8 cellular contexts compared by ENCODE assay signal in genomic region chr1:32702599-32703478, GRCh38. TPM values are rescaled to one million over a fixed set of nuclear protein-coding genes. Genes with fewer than 3 reads are reported as not detected.
A peak's percentile ranks its signal among the peaks of the same experiment; 100 is the strongest.
DNase-seq lines count a peak whose midpoint lies in the region; ATAC-seq and TF ChIP-seq lines count a peak whose summit lies in the region.

TSS of gene SYNC (minus strand) at chr1:32702770. CDS start at chr1:32702660, 110 bp downstream.

- H3K4me3 ChIP-seq in duodenal mucosa (ENCODE audit: low read depth in 1 of 2, low read length in 2 of 2) (peak within 1 kb of the TSS; percentile 66 to 77), stomach smooth muscle (ENCODE audit: low read length in 2 of 2) (peak within 1 kb of the TSS; percentile 76 to 85)

- H3K9me3 ChIP-seq in duodenal mucosa (ENCODE audit: control insufficient read depth in 1 of 2, low read length in 2 of 2) (no peaks in the 10 kb centered on the region), stomach smooth muscle (ENCODE audit: control insufficient read depth in 2 of 2, low read length in 2 of 2) (no peaks in the 10 kb centered on the region)

- H3K36me3 ChIP-seq in duodenal mucosa (ENCODE audit: control insufficient read depth in 1 of 2, insufficient read depth in 2 of 2, low read length in 2 of 2): no peaks in the 10 kb centered on the region
- H3K36me3 ChIP-seq in stomach smooth muscle (ENCODE audit: control insufficient read depth in 2 of 2, insufficient read depth in 2 of 2, low read length in 2 of 2): no peaks in the 10 kb centered on the region

- H3K9ac ChIP-seq in duodenal mucosa (ENCODE audit: low read depth in 1 of 2, low read length in 2 of 2): peak within 1 kb of the TSS; percentile 69 to 71
- peak within 1 kb of the TSS; percentile 72 to 84 for H3K9ac ChIP-seq in stomach smooth muscle (ENCODE audit: low read length in 2 of 2)

- no peak for TF ChIP-seq CTCF in RWPE1 (conservative IDR thresholded peaks at IDR 0.05; ENCODE audit: low read depth)

- H3K4me1 ChIP-seq in duodenal mucosa (ENCODE audit: control insufficient read depth in 1 of 2, insufficient read depth in 2 of 2, low read length in 2 of 2): peaks cover 20 to 30% of the 10 kb centered on the region in 2 donors
- H3K4me1 ChIP-seq in stomach smooth muscle (ENCODE audit: control insufficient read depth, insufficient read depth, low read length): peaks cover 44% of the 10 kb centered on the region

- CTCF ChIA-PET in RWPE1 (lab: Yijun Ruan, JAX): interaction anchor here (0.6 to 3.6 kb wide), 5 partner anchors 9 to 123 kb away, joined by 3 to 26 read pairs (median 3); no protein-coding TSS in a partner anchor

- peak; percentile 9 for DNase-seq in NOMO-1 treated with DMSO at 0.1 percent for 48 hours (lab: John Stamatoyannopoulos, UW; ENCODE audit: unreplicated experiment)
- no peak for DNase-seq in NOMO-1 (lab: John Stamatoyannopoulos, UW; ENCODE audit: unreplicated experiment in 2 of 2)
- peak; percentile 59 for DNase-seq in RWPE1 (ENCODE audit: low spot score)
- no peak for DNase-seq in left lobe of liver (ENCODE audit: low spot score)
- DNase-seq in cerebellar cortex (ENCODE audit: low spot score): no peak

- ATAC-seq in left lobe of liver: peak; percentile 71
- no peak for ATAC-seq in HG03520 (IDR thresholded peaks at IDR 0.05; ENCODE audit: unreplicated experiment)

- POLR2A ChIA-PET in RWPE1 (lab: Yijun Ruan, JAX; ENCODE audit: low non-redundant PET): no interaction called here

- H3K27me3 ChIP-seq in duodenal mucosa (ENCODE audit: control insufficient read depth in 1 of 2, insufficient read depth in 2 of 2, low read length in 2 of 2) (no peaks in the 10 kb centered on the region), stomach smooth muscle (ENCODE audit: control insufficient read depth in 1 of 2, insufficient read depth in 2 of 2, low read length in 2 of 2) (no peaks in the 10 kb centered on the region)

- peak within 1 kb of the TSS; percentile 93 for H3K27ac ChIP-seq in RWPE1
- H3K27ac ChIP-seq in duodenal mucosa (ENCODE audit: low read depth, low read length): peak within 1 kb of the TSS; percentile 42
- peak within 1 kb of the TSS; percentile 96 for H3K27ac ChIP-seq in stomach smooth muscle (ENCODE audit: low read length)

RNA-seq across cellular contexts. Expression of gene SYNC, which starts in this region (rescaled TPM):
- total RNA-seq in left lobe of liver: 0.45 TPM

Comparison
In these comparisons a context has a peak if more than half of its experiments do, and no peak if none do; other contexts are left out.
1. DNase-seq: peak in NOMO-1 treated with DMSO at 0.1 percent for 48 hours (single experiment) and RWPE1 (single experiment); none in NOMO-1 (0 of 2), left lobe of liver (single experiment) and cerebellar cortex (single experiment).
2. Peak in ATAC-seq in left lobe of liver; RNA of the gene not detected or under 1 TPM.
3. H3K27ac ChIP-seq: peak in every context shown above with its lines; median percentile 96 in stomach smooth muscle; 93 in RWPE1; 42 in duodenal mucosa.